Comparison of ENCODE assay signal across 5 cellular contexts in genomic region chr16:21190013-21190412, GRCh38.
A peak's percentile ranks its signal among the peaks of the same experiment; 100 is the strongest.
TF ChIP-seq lines count a peak whose summit lies in the region.

No MANE protein-coding gene starts in this region.

TF ChIP-seq in SK-N-SH, 30 proteins besides CTCF, POLR2A, EP300 and RAD21:
- 0 out of 2 replicates have a peak, but pooled peaks have one; percentile 19 for TF ChIP-seq RCOR1 (IDR thresholded peaks at IDR 0.05; ENCODE audit: low read length)
- no peak for TF ChIP-seq GATA2 (CRISPR knock-in tag; IDR thresholded peaks at IDR 0.05)

TF ChIP-seq in SK-N-SH treated with all-trans-retinoic acid at 6 μM for 48 hours, 23 proteins besides CTCF, POLR2A, EP300 and RAD21 (continues in another document):
- no peak for TF ChIP-seq CSDC2 (CRISPR knock-in tag; IDR thresholded peaks at IDR 0.05)
- TF ChIP-seq OSR1 (CRISPR knock-in tag; IDR thresholded peaks at IDR 0.05) = no peak
- no peak for TF ChIP-seq ZFP3 (CRISPR knock-in tag; IDR thresholded peaks at IDR 0.05)
- TF ChIP-seq PATZ1 (CRISPR knock-in tag; IDR thresholded peaks at IDR 0.05; ENCODE audit: borderline replicate concordance) = no peak
- TF ChIP-seq TSHZ2 (CRISPR knock-in tag; IDR thresholded peaks at IDR 0.05) = no peak
- no peak for TF ChIP-seq GLIS3 (CRISPR knock-in tag; IDR thresholded peaks at IDR 0.05)
- no peak for TF ChIP-seq ZNF70 (CRISPR knock-in tag; IDR thresholded peaks at IDR 0.05)

TF ChIP-seq in HCT116, 20 proteins besides CTCF, POLR2A, EP300 and RAD21:
- TF ChIP-seq JUND (IDR thresholded peaks at IDR 0.05) = no peak
- TF ChIP-seq POLR2AphosphoS5 (IDR thresholded peaks at IDR 0.05; ENCODE audit: low read depth, low read length) = no peak
- TF ChIP-seq ZNF274 (IDR thresholded peaks at IDR 0.05; ENCODE audit: low read depth, low read length) = no peak
- TF ChIP-seq SRF (IDR thresholded peaks at IDR 0.05; ENCODE audit: low read depth) = no peak
- TF ChIP-seq EZH2 (IDR thresholded peaks at IDR 0.05) = no peak
- no peak for TF ChIP-seq ATF3 (IDR thresholded peaks at IDR 0.05)
- no peak for TF ChIP-seq YY1 (IDR thresholded peaks at IDR 0.05; ENCODE audit: extremely low read depth, insufficient replicate concordance, low read depth, low read length)
- no peak for TF ChIP-seq REST (IDR thresholded peaks at IDR 0.05; ENCODE audit: low read depth)
- no peak for TF ChIP-seq SIN3A (IDR thresholded peaks at IDR 0.05; ENCODE audit: low read depth)
- no peak for TF ChIP-seq CEBPB (IDR thresholded peaks at IDR 0.05; ENCODE audit: low read depth)
- TF ChIP-seq SP1 (IDR thresholded peaks at IDR 0.05; ENCODE audit: low read depth) = no peak
- no peak for TF ChIP-seq ZBTB33 (IDR thresholded peaks at IDR 0.05; ENCODE audit: extremely low read depth, insufficient replicate concordance, low read length)
- TF ChIP-seq EGR1 (IDR thresholded peaks at IDR 0.05; ENCODE audit: low read depth) = no peak
- no peak for TF ChIP-seq ZFX (IDR thresholded peaks at IDR 0.05)
- TF ChIP-seq TCF7L2 (IDR thresholded peaks at IDR 0.05; ENCODE audit: borderline replicate concordance, extremely low read depth, insufficient read depth, insufficient read length) = no peak
- no peak for TF ChIP-seq CBX3 (IDR thresholded peaks at IDR 0.05; ENCODE audit: low read depth)

TF ChIP-seq in WTC11, 78 proteins besides CTCF, POLR2A, EP300 and RAD21:
- TF ChIP-seq ATF1 (CRISPR knock-in tag; IDR thresholded peaks at IDR 0.05) (no peak), FOXP4 (CRISPR knock-in tag; IDR thresholded peaks at IDR 0.05) (no peak), RORB (CRISPR knock-in tag; IDR thresholded peaks at IDR 0.05) (no peak), GTF2I (CRISPR knock-in tag; conservative IDR thresholded peaks at IDR 0.05) (0 out of 2 replicates have a peak, but pooled peaks have one; percentile 14)

TF ChIP-seq in H1, 55 proteins besides CTCF, POLR2A, EP300 and RAD21:
- TF ChIP-seq SRF (IDR thresholded peaks at IDR 0.05; ENCODE audit: low read depth, low read length) = no peak
- 0 out of 2 replicates have a peak, but pooled peaks have one; percentile 23 for TF ChIP-seq KDM1A (IDR thresholded peaks at IDR 0.05; ENCODE audit: borderline replicate concordance, low read length)
